8 cellular contexts compared by ENCODE assay signal in genomic region chr1:102970496-102971078, GRCh38.
A peak's percentile ranks its signal among the peaks of the same experiment; 100 is the strongest.
DNase-seq lines count a peak whose midpoint lies in the region; ATAC-seq and TF ChIP-seq lines count a peak whose summit lies in the region.

No MANE protein-coding gene starts in this region.

- intact Hi-C loops in cardiac septum (cut with DNase I): no loop called here
- intact Hi-C loops in right lobe of liver (cut with DNase I): no loop called here

- no peaks in the 10 kb centered on the region for H3K9me3 ChIP-seq in cardiac muscle cell (ENCODE audit: low read depth)
- H3K9me3 ChIP-seq in right lobe of liver: no peaks in the 10 kb centered on the region

- 47% methylated on average over 17 of the region's 17 CpGs for WGBS in right lobe of liver (ENCODE audit: insufficient coverage, low coverage, low lambda C conversion rate, missing lambda C conversion rate)

- ATAC-seq in HG03045 (IDR thresholded peaks at IDR 0.05; ENCODE audit: unreplicated experiment) (peak; percentile 47), right lobe of liver (peak in 2 of 4 donors; percentile 42 to 55), HG03378 (IDR thresholded peaks at IDR 0.05; ENCODE audit: unreplicated experiment) (no peak), HG02610 (IDR thresholded peaks at IDR 0.05; ENCODE audit: unreplicated experiment) (no peak)

- H3K27me3 ChIP-seq in cardiac muscle cell (no peaks in the 10 kb centered on the region), right lobe of liver (no peaks in the 10 kb centered on the region)

- H3K27ac ChIP-seq in cardiac muscle cell (no peak overlapping the region), right lobe of liver (no peak overlapping the region)

- H3K4me3 ChIP-seq in cardiac muscle cell: no peak overlapping the region
- no peak overlapping the region for H3K4me3 ChIP-seq in right lobe of liver

- DNase-seq in cardiac muscle cell (ENCODE audit: low read depth in 1 of 2, low spot score in 1 of 2) (peak; percentile 77 to 85), cardiac septum (ENCODE audit: low spot score) (no peak), NCI-H226 (peak; percentile 14), astrocyte of the hippocampus (ENCODE audit: low read depth, low spot score) (peak; percentile 65), right lobe of liver (no peak)

- no peak for TF ChIP-seq POLR2A in right lobe of liver (IDR thresholded peaks at IDR 0.05)

- TF ChIP-seq CTCF in cardiac muscle cell (IDR thresholded peaks at IDR 0.05; ENCODE audit: low read depth, low read length): peak; percentile 68
- peak; percentile 33 to 61 (median 52) for TF ChIP-seq CTCF in right lobe of liver (IDR thresholded peaks at IDR 0.05)

- peaks cover 11% of the 10 kb centered on the region for H3K36me3 ChIP-seq in cardiac muscle cell
- no peaks in the 10 kb centered on the region for H3K36me3 ChIP-seq in right lobe of liver

- H3K4me1 ChIP-seq in cardiac muscle cell (ENCODE audit: low read depth) (no peaks in the 10 kb centered on the region), right lobe of liver (no peaks in the 10 kb centered on the region)

Comparison
In these comparisons a context has a peak if more than half of its experiments do, and no peak if none do; other contexts are left out.
1. DNase-seq: peak in cardiac muscle cell (2 of 2), NCI-H226 (single experiment) and astrocyte of the hippocampus (single experiment); none in cardiac septum (single experiment) and right lobe of liver (0 of 3).